In the genomic region with DNA sequence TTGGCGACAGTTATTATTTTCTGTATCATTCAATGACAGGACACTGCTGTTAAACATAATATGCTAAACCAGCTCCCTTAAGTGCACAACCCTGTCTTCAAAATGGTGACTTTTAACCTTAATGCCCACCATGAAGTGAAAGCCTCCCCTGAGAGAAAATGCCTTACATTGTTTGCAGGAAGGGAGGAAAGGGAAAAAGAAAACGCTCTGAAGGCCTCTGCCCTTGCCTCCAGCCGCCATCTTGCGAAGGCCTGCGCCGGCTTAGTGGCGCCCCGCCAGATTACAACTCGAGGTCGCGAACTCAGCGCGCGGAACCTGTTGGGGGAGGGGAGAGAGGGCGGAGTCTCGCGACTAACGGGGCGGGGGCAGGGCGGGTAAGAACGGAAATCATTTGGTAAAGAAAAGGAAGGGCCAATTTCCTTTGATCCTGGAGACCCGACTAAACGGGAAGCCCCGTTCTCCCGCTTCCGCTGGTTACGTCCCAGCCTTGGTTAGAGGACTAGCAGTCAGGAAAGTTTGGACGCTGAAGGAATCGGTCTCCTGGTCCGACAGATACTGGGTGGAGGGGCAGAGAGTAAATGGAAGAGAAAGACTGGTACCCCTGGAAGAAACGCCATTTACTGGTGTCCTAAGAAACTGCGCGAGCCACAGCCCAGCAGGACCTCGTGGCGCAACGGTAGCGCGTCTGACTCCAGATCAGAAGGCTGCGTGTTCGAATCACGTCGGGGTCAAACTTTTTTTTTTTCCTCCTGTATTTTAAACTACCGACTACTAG, we compare ENCODE assay signal across 8 cellular contexts. TPM values are rescaled to one million over a fixed set of nuclear protein-coding genes. Genes with fewer than 3 reads are reported as not detected.
DNase-seq lines count a peak whose midpoint lies in the region; ATAC-seq and TF ChIP-seq lines count a peak whose summit lies in the region.

No MANE protein-coding gene starts in this region.

- H3F3A ChIP-seq in PC-9 (ENCODE audit: insufficient read depth, low read depth): peaks cover 21% of the 10 kb centered on the region; the same call in 1 of the 2 replicates

- TSS peak; percentile 66 for BruUV-seq in PC-9 (replicated peaks; lab: Mats Ljungman, UMichigan)

- H3K4me3 ChIP-seq in PC-9: peak overlapping the region; percentile 75
- peak overlapping the region; percentile 68 to 74 (median 70) for H3K4me3 ChIP-seq in esophagus muscularis mucosa

- H3K27me3 ChIP-seq in PC-9 (ENCODE audit: insufficient read depth, low read depth): no peaks in the 10 kb centered on the region
- H3K27me3 ChIP-seq in esophagus muscularis mucosa: peaks cover 0 to 3% (median 0%) of the 10 kb centered on the region in 4 donors

- H3K4me1 Mint-ChIP-seq in activated T-cell treated with anti-CD3 and anti-CD28 coated beads, Interleukin-2, amount 50 U/mL, for 4 hours (ENCODE audit: low read depth): peaks cover 30% of the 10 kb centered on the region

- intact Hi-C loops in PC-9 (cut with micrococcal nuclease; ENCODE audit: unreplicated experiment) (loop anchor here (1.0 kb wide), 3 partner anchors 12 to 79 kb away; no protein-coding TSS in a partner anchor), esophagus muscularis mucosa (cut with DNase I) (no loop called here)

- TF ChIP-seq EP300 in esophagus muscularis mucosa (IDR thresholded peaks at IDR 0.05): no peak

- no peaks in the 10 kb centered on the region for H3K36me3 ChIP-seq in PC-9 (ENCODE audit: low read depth)
- no peaks in the 10 kb centered on the region for H3K36me3 ChIP-seq in esophagus muscularis mucosa

- CTCF ChIA-PET in PC-9 (lab: Charles Lee): no interaction called here

- in situ Hi-C loops in KBM-7 (cut with MboI; ENCODE audit: low pct_unique_long_range_greater_than_20kb, low sequenced_read_pairs): no loop called here

- H3K4me3 Mint-ChIP-seq in activated T-cell treated with anti-CD3 and anti-CD28 coated beads, Interleukin-2, amount 50 U/mL, for 4 hours: peak overlapping the region; percentile 94

- H3K4me1 ChIP-seq in PC-9 (replicated peaks; ENCODE audit: insufficient read depth) (no peaks in the 10 kb centered on the region), esophagus muscularis mucosa (peaks cover 0 to 10% (median 6%) of the 10 kb centered on the region in 4 donors)

- H2AFZ ChIP-seq in PC-9: peak overlapping the region; percentile 98

- peak; percentile 93 for DNase-seq in DMS153 treated with DMSO at 0.1 percent for 48 hours (lab: John Stamatoyannopoulos, UW; ENCODE audit: unreplicated experiment)
- DNase-seq in KBM-7: peak; percentile 94
- DNase-seq in PC-9: peak; percentile 73 to 88
- DNase-seq in activated T-cell treated with anti-CD3 and anti-CD28 coated beads, Interleukin-2, amount 50 U/mL, for 4 hours: peak; percentile 92
- peak; percentile 99 for DNase-seq in esophagus muscularis mucosa (ENCODE audit: extremely low spot score)
- peak; percentile 94 for DNase-seq in myocyte (ENCODE audit: low read depth)
- DNase-seq in stimulated activated CD8-positive, alpha-beta memory T cell treated with anti-CD3 and anti-CD28 coated beads, Interleukin-7, amount 100 ng/mL, for 4 hours (ENCODE audit: low read depth in 2 of 2): peak; percentile 87 to 89

- WGBS in esophagus muscularis mucosa: 0% methylated on average over 43 of the region's 43 CpGs

- POLR2A ChIA-PET in PC-9 (lab: Charles Lee; ENCODE audit: unreplicated experiment): interaction anchor here (0.6 to 0.7 kb wide), 6 partner anchors 12 to 1764 kb away, joined by 3 to 32 read pairs (median 4); a partner anchor contains a TSS

- ATAC-seq in GM21717 (IDR thresholded peaks at IDR 0.05; ENCODE audit: unreplicated experiment): peak; percentile 79
- peak; percentile 87 to 89 for ATAC-seq in activated T-cell treated with anti-CD3 and anti-CD28 coated beads, Interleukin-2, amount 50 U/mL, for 4 hours

- H3K9me3 ChIP-seq in PC-9 (ENCODE audit: insufficient read depth, low read depth) (no peaks in the 10 kb centered on the region), esophagus muscularis mucosa (no peaks in the 10 kb centered on the region)

- H3K9me2 ChIP-seq in PC-9 (ENCODE audit: insufficient read depth): no peaks in the 10 kb centered on the region

- peaks cover 3% of the 10 kb centered on the region for H3K36me3 Mint-ChIP-seq in activated T-cell treated with anti-CD3 and anti-CD28 coated beads, Interleukin-2, amount 50 U/mL, for 4 hours (ENCODE audit: insufficient read depth)

- TF ChIP-seq CTCF in PC-9 (conservative IDR thresholded peaks at IDR 0.05): no peak
- TF ChIP-seq CTCF in esophagus muscularis mucosa (IDR thresholded peaks at IDR 0.05): no peak

- H4K20me1 ChIP-seq in PC-9 (ENCODE audit: insufficient read depth): no peaks in the 10 kb centered on the region

- peak overlapping the region; percentile 76 for H3K4me2 ChIP-seq in PC-9

- no peaks in the 10 kb centered on the region for H3K9me3 Mint-ChIP-seq in activated T-cell treated with anti-CD3 and anti-CD28 coated beads, Interleukin-2, amount 50 U/mL, for 4 hours

- peaks cover 7% of the 10 kb centered on the region for H3K27me3 Mint-ChIP-seq in activated T-cell treated with anti-CD3 and anti-CD28 coated beads, Interleukin-2, amount 50 U/mL, for 4 hours (ENCODE audit: low read depth)

- H3K27ac ChIP-seq in PC-9 (peak overlapping the region; percentile 79), esophagus muscularis mucosa (replicated peaks in 1 of 4) (peak overlapping the region; percentile 92 to 97 (median 96))

- no peaks in the 10 kb centered on the region for H3K79me2 ChIP-seq in PC-9 (ENCODE audit: low read depth)

- TF ChIP-seq POLR2A in esophagus muscularis mucosa (IDR thresholded peaks at IDR 0.05; ENCODE audit: low read depth): no peak

RNA-seq across cellular contexts. Expression of a gene that starts 11.6 kb away (rescaled TPM):
- total RNA-seq in PC-9 (2021) (143 and 171 TPM in 2 replicates), esophagus muscularis mucosa (10 to 100 TPM; 37.1 to 54.8 (median 49.8) TPM), myocyte (32.4 and 35.8 TPM in 2 replicates)
- 100 to 1,000 TPM; 180 to 198 (median 187) TPM for total RNA-seq in activated T-cell treated with anti-CD3 and anti-CD28 coated beads, Interleukin-2, amount 50 U/mL, for 4 hours
- polyA plus RNA-seq in myocyte (2012): 8.6 TPM

Comparison
In these comparisons a context has a peak if more than half of its experiments do, and no peak if none do; other contexts are left out.
1. Peak in every context shown above with its lines: DNase-seq, ATAC-seq, H3K4me3 ChIP-seq and H3K27ac ChIP-seq.